In genomic region chr9:6008169-6008979, GRCh38 we compare ENCODE assay signal across 1 cellular context.
TF ChIP-seq lines count a peak whose summit lies in the region.

No MANE protein-coding gene starts in this region.

TF ChIP-seq in GM12878, 131 proteins besides CTCF, POLR2A, EP300 and RAD21 (continued from another document):
- TF ChIP-seq ZNF384 (IDR thresholded peaks at IDR 0.05; ENCODE audit: borderline replicate concordance, low read depth, low read length): no peak
- TF ChIP-seq MYC (IDR thresholded peaks at IDR 0.05; ENCODE audit: insufficient read depth, insufficient read length, insufficient replicate concordance, low read length, severe bottlenecking): no peak
- TF ChIP-seq CEBPB (IDR thresholded peaks at IDR 0.05; ENCODE audit: borderline replicate concordance in 1 of 2, low read depth in 2 of 2, low read length in 2 of 2): no peak
- no peak for TF ChIP-seq SREBF1 (IDR thresholded peaks at IDR 0.05; ENCODE audit: low read length)
- TF ChIP-seq IKZF1 (conservative IDR thresholded peaks at IDR 0.05): no peak
- peak; percentile 60 for TF ChIP-seq HCFC1 (IDR thresholded peaks at IDR 0.05; ENCODE audit: low read length)
- TF ChIP-seq ZBED1 (IDR thresholded peaks at IDR 0.05; ENCODE audit: borderline replicate concordance): no peak
- TF ChIP-seq ZNF592 (IDR thresholded peaks at IDR 0.05): no peak
- TF ChIP-seq ZBTB4 (CRISPR knock-in tag; IDR thresholded peaks at IDR 0.05): no peak
- no peak for TF ChIP-seq NR2F1 (conservative IDR thresholded peaks at IDR 0.05)
- TF ChIP-seq ATF2 (IDR thresholded peaks at IDR 0.05; ENCODE audit: low read length): no peak
- TF ChIP-seq RFX5 (IDR thresholded peaks at IDR 0.05; ENCODE audit: low read depth, low read length): no peak
- TF ChIP-seq SP1 (IDR thresholded peaks at IDR 0.05; ENCODE audit: low read depth, low read length): peak; percentile 69
- 0 out of 2 replicates have a peak, but pooled peaks have one; percentile 45 for TF ChIP-seq RELB (IDR thresholded peaks at IDR 0.05; ENCODE audit: low read depth)
- peak; percentile 68 for TF ChIP-seq SMAD1 (IDR thresholded peaks at IDR 0.05; ENCODE audit: low read depth, partially characterized antibody)
- TF ChIP-seq TBL1XR1 (IDR thresholded peaks at IDR 0.05; ENCODE audit: low read depth, low read length): no peak
- TF ChIP-seq HDAC6 (IDR thresholded peaks at IDR 0.05; ENCODE audit: unreplicated experiment): no peak
- TF ChIP-seq ATF7 (IDR thresholded peaks at IDR 0.05; ENCODE audit: low read depth): peak; percentile 95
- TF ChIP-seq NBN (IDR thresholded peaks at IDR 0.05): 0 out of 2 replicates have a peak, but pooled peaks have one; percentile 38
- peak; percentile 47 for TF ChIP-seq SKIL (IDR thresholded peaks at IDR 0.05; ENCODE audit: low read depth, poor library complexity, severe bottlenecking)
- peak; percentile 81 for TF ChIP-seq NRF1 (conservative IDR thresholded peaks at IDR 0.05; ENCODE audit: low read depth, low read length)
- TF ChIP-seq MEF2A (IDR thresholded peaks at IDR 0.05; ENCODE audit: insufficient read depth, low read depth, low read length): 0 out of 2 replicates have a peak, but pooled peaks have one; percentile 15
- TF ChIP-seq CHD2 (IDR thresholded peaks at IDR 0.05; ENCODE audit: borderline replicate concordance, low read depth, low read length): peak; percentile 6; the same call in 1 of the 2 replicates
- no peak for TF ChIP-seq HSF1 (IDR thresholded peaks at IDR 0.05; ENCODE audit: low read depth, low read length)
- TF ChIP-seq ZSCAN29 (IDR thresholded peaks at IDR 0.05): no peak
- TF ChIP-seq LARP7 (IDR thresholded peaks at IDR 0.05): no peak
